Comparison of ENCODE assay signal across 8 cellular contexts in the genomic region with DNA sequence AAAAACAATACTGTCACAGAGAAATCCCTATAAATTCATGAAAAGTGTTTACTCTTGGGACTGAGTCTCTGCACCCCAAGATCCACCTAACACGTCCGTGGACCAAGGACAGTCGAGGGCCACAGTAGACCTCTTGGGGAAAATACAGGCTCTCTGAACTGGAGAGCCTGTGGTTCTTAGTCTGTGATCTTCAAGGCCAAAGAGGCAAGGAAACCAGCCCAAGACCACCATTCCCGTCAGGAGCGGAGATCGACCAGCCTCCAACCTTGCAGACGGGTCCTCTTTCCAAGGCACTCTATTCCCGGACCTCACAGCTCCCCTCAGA.
DNase-seq lines count a peak whose midpoint lies in the region; ATAC-seq and TF ChIP-seq lines count a peak whose summit lies in the region.

No MANE protein-coding gene starts in this region.

- H3K27me3 ChIP-seq in ACC112 (ENCODE audit: insufficient read depth, low read length): no peaks in the 10 kb centered on the region
- no peaks in the 10 kb centered on the region for H3K27me3 ChIP-seq in muscle layer of colon (ENCODE audit: control insufficient read depth in 1 of 2, insufficient read depth in 2 of 2, low read length in 2 of 2)

- no peaks in the 10 kb centered on the region for H3K9me3 ChIP-seq in muscle layer of colon (ENCODE audit: low read length)

- intact Hi-C loops in posterior cingulate gyrus (cut with DNase I): loop anchor here (5.0 kb wide), 2 partner anchors 41 to 479 kb away; a partner anchor contains a TSS

- ATAC-seq in HG03175 (IDR thresholded peaks at IDR 0.05; ENCODE audit: unreplicated experiment) (peak; percentile 1), GM18505 (IDR thresholded peaks at IDR 0.05; ENCODE audit: unreplicated experiment) (no peak)

- peak overlapping the region; percentile 93 for H3K4me3 ChIP-seq in ACC112 (ENCODE audit: low read depth, low read length)
- peak overlapping the region; percentile 64 to 68 for H3K4me3 ChIP-seq in cardiac fibroblast (replicated peaks in 1 of 2; ENCODE audit: low read depth in 2 of 2, low read length in 2 of 2)
- peak overlapping the region; percentile 43 to 68 for H3K4me3 ChIP-seq in muscle layer of colon (ENCODE audit: low read depth in 1 of 2, low read length in 2 of 2)

- TF ChIP-seq CTCF in cardiac fibroblast (IDR thresholded peaks at IDR 0.05; ENCODE audit: low read depth, low read length): no peak

- peaks cover 32% of the 10 kb centered on the region for H3K79me2 ChIP-seq in ACC112 (ENCODE audit: control insufficient read depth, insufficient read depth, low read length, unreplicated experiment)

- TF ChIP-seq POLR2A in GM18505 (IDR thresholded peaks at IDR 0.05; ENCODE audit: borderline replicate concordance, extremely low read depth, insufficient read depth, insufficient read length): no peak

- DNase-seq in cardiac fibroblast (ENCODE audit: low read depth in 2 of 2): no peak
- no peak for DNase-seq in MV-4-11 (lab: John Stamatoyannopoulos, UW)
- no peak for DNase-seq in NCI-H524 treated with DMSO at 0.1 percent for 48 hours (lab: John Stamatoyannopoulos, UW)
- no peak for DNase-seq in posterior cingulate gyrus

- H3K27ac ChIP-seq in ACC112 (ENCODE audit: low read depth, low read length) (peak overlapping the region; percentile 23; the same call in 1 of the 2 replicates), muscle layer of colon (ENCODE audit: low read depth, low read length) (peak overlapping the region; percentile 5)

- H3K36me3 ChIP-seq in ACC112 (ENCODE audit: insufficient read depth, low read length) (no peaks in the 10 kb centered on the region), muscle layer of colon (ENCODE audit: insufficient read depth, low read length) (no peaks in the 10 kb centered on the region)

- H3K9ac ChIP-seq in muscle layer of colon (ENCODE audit: low read length): peak overlapping the region; percentile 41

- H3K4me1 ChIP-seq in ACC112 (ENCODE audit: control insufficient read depth, insufficient read depth, low read length, unreplicated experiment) (peaks cover 20% of the 10 kb centered on the region), muscle layer of colon (ENCODE audit: insufficient read depth, low read length) (peaks cover 20% of the 10 kb centered on the region)

- peak overlapping the region; percentile 85 for H2AFZ ChIP-seq in ACC112 (ENCODE audit: low read length, unreplicated experiment)
